Comparison of ENCODE assay signal across 8 cellular contexts in the genomic region with DNA sequence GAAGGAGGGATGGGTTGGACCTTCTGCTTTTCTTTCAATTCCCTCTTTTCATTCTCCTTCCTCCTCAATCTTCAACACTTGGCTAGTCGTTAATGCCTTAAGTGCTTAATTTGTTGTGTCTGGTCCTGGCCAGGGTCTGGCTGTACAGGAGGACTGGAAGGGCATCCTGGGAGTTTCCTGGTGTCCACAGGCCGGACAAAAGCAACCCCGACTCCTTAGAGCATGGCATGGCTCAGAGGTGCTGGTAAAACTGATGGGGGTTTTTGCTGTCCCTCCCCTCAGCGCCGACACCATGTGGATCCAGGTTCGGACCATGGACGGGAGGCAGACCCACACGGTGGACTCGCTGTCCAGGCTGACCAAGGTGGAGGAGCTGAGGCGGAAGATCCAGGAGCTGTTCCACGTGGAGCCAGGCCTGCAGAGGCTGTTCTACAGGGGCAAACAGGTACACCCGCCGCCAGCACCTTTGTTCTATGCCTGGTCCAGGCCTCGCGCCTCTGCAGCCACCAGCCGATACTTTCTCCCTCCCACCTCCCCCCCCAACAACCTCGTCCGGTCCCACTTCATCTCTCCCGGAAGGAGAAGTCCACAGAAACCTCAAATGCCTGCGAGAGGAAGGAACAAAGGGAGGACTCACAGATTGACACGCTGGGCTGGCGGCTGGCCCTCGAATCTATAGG. TPM values are rescaled to one million over a fixed set of nuclear protein-coding genes. Genes with fewer than 3 reads are reported as not detected.
DNase-seq lines count a peak whose midpoint lies in the region; ATAC-seq, FAIRE-seq and TF ChIP-seq lines count a peak whose summit lies in the region.

No MANE protein-coding gene starts in this region.

- H3K9ac ChIP-seq in GM12878 (ENCODE audit: control insufficient read depth, insufficient read depth, low read length), result peak overlapping the region; percentile 89

- TF ChIP-seq EP300 in GM12878 (IDR thresholded peaks at IDR 0.05; ENCODE audit: borderline replicate concordance in 1 of 2, control insufficient read depth in 1 of 2, low read depth in 2 of 2, low read length in 2 of 2), result no peak

- intact Hi-C loops in GM12878 (cut with micrococcal nuclease; ENCODE audit: unreplicated experiment) (loop anchor here (1.0 to 5.0 kb wide), 4 partner anchors 38 to 188 kb away; partner anchors contain the start of genes DPP9 and KDM4B), left lung (cut with DNase I) (loop anchor here in 1 of 2 donors (2.0 kb wide), 1 partner anchor 46 kb away; no protein-coding TSS in a partner anchor)

- H3K27me3 ChIP-seq in GM12878 (replicated peaks in 1 of 2; ENCODE audit: control insufficient read depth in 2 of 2, insufficient read depth in 2 of 2, low read length in 1 of 2) (no peaks in the 10 kb centered on the region), left lung (peaks cover 0 to 15% of the 10 kb centered on the region in 2 donors)

- no peak for TF ChIP-seq CTCF in GM12878 (IDR thresholded peaks at IDR 0.05 in 2 of 3, conservative IDR thresholded peaks at IDR 0.05 in 1 of 3; ENCODE audit: control insufficient read depth in 2 of 3, extremely low read depth in 1 of 3, insufficient read depth in 1 of 3, low read depth in 3 of 3, low read length in 3 of 3)
- TF ChIP-seq CTCF in left lung (IDR thresholded peaks at IDR 0.05), result no peak

- peak; percentile 51 for DNase-seq in stimulated activated CD4-positive, alpha-beta T cell treated with anti-CD3 and anti-CD28 coated beads, Interleukin-15, amount 100 ng/mL, for 24 hours
- DNase-seq in stimulated activated CD4-positive, alpha-beta T cell treated with anti-CD3 and anti-CD28 coated beads, Interleukin-2, amount 100 ng/mL, for 48 hours, result no peak
- DNase-seq in NOMO-1 treated with DMSO at 0.1 percent for 48 hours (lab: John Stamatoyannopoulos, UW; ENCODE audit: unreplicated experiment) (peak; percentile 35), GM12878 (ENCODE audit: low read depth, low spot score) (no peak), left lung (peak in 1 of 2 donors; percentile 41), NCI-H1092 treated with DMSO at 0.1 percent for 48 hours (lab: John Stamatoyannopoulos, UW) (no peak)

- SMC1A ChIA-PET in GM12878 (lab: Charles Lee; ENCODE audit: uncharacterized antibody, unreplicated experiment), result interaction anchor here (0.9 to 4.0 kb wide), 9 partner anchors 38 to 101 kb away, joined by 3 to 94 read pairs (median 17); partner anchors contain the start of gene PLIN3

- H3K79me2 ChIP-seq in GM12878 (ENCODE audit: control insufficient read depth, insufficient read depth, low read length), result peaks cover 55% of the 10 kb centered on the region

- TF ChIP-seq RAD21 in GM12878 (IDR thresholded peaks at IDR 0.05; ENCODE audit: insufficient read depth, low read depth, low read length), result no peak

- H3K27ac ChIP-seq in GM12878 (ENCODE audit: control insufficient read depth, insufficient read depth) (peak overlapping the region; percentile 78), left lung (peak overlapping the region; percentile 60 to 65), temporal lobe (ENCODE audit: low read depth, low read length) (peak overlapping the region; percentile 73)

- FAIRE-seq in GM12878 (lab: Jason Lieb, UNC), result no peak

- 1% methylated on average over 23 of the region's 23 CpGs for WGBS in GM12878 (ENCODE audit: insufficient coverage, insufficient replicate concordance, low lambda C conversion rate, missing lambda C conversion rate)

- H3K4me3 ChIP-seq in GM12878 (peak overlapping the region; percentile 99), left lung (peak overlapping the region; percentile 50 to 63)

- H3K4me2 ChIP-seq in GM12878 (ENCODE audit: control insufficient read depth, insufficient read depth), result peak overlapping the region; percentile 100

- RAD21 ChIA-PET in GM12878 (lab: Charles Lee; ENCODE audit: unreplicated experiment), result interaction anchor here (1.1 to 5.4 kb wide), 13 partner anchors 41 to 121 kb away, joined by 3 to 176 read pairs (median 7); partner anchors contain the start of genes FEM1A, PLIN3 and TICAM1

- CTCF ChIA-PET in GM12878 (lab: Yijun Ruan, JAX), result interaction anchor here (0.6 to 4.8 kb wide), 23 partner anchors 8 to 1383 kb away, joined by 3 to 310 read pairs (median 6); partner anchors contain the start of genes ARRDC5, FEM1A, KDM4B and PLIN3

- no TSS peak for BruUV-seq in GM12878 (replicated peaks; lab: Mats Ljungman, UMichigan)

- peak; percentile 34; the same call in 1 of the 2 replicates for TF ChIP-seq POLR2A in GM12878 (IDR thresholded peaks at IDR 0.05; ENCODE audit: low read depth, low read length)

- H3K9me3 ChIP-seq in GM12878 (replicated peaks; ENCODE audit: control insufficient read depth, insufficient read depth, low read length) (no peaks in the 10 kb centered on the region), left lung (no peaks in the 10 kb centered on the region)

- ATAC-seq in GM12878 (peak; percentile 20), left lung (peak; percentile 2), GM21367 (IDR thresholded peaks at IDR 0.05; ENCODE audit: unreplicated experiment) (no peak)

- peaks cover 33% of the 10 kb centered on the region for H3K4me1 ChIP-seq in GM12878 (ENCODE audit: control insufficient read depth, insufficient read depth, low read length)
- H3K4me1 ChIP-seq in left lung, result peaks cover 12 to 62% of the 10 kb centered on the region in 2 donors

- H4K20me1 ChIP-seq in GM12878 (ENCODE audit: control insufficient read depth, insufficient read depth), result no peaks in the 10 kb centered on the region

- H3K36me3 ChIP-seq in GM12878 (ENCODE audit: control insufficient read depth in 2 of 2, insufficient read depth in 2 of 2, low read length in 1 of 2) (peaks cover 3 to 13% of the 10 kb centered on the region in 2 experiments), left lung (no peaks in the 10 kb centered on the region)

- H2AFZ ChIP-seq in GM12878 (ENCODE audit: control insufficient read depth, low read depth, low read length), result peak overlapping the region; percentile 76

- in situ Hi-C loops in GM12878 (cut with MboI), result loop anchor here (5.0 kb wide), 2 partner anchors 38 to 103 kb away; no protein-coding TSS in a partner anchor

- POLR2A ChIA-PET in GM12878 (lab: Charles Lee), result interaction anchor here (1.1 to 2.4 kb wide), 4 partner anchors 40 to 101 kb away, joined by 3 to 13 read pairs (median 10); partner anchors contain the start of genes KDM4B and PLIN3

RNA-seq across cellular contexts. Expression of gene UHRF1, which starts 1.4 kb away (rescaled TPM):
- total RNA-seq in GM12878 (2013; cell fraction: nucleolus; rRNA removed), result 14.6 and 18.7 TPM in 2 replicates
- total RNA-seq in GM12878 (2014; rRNA removed), result 57.5 and 67.1 TPM in 2 replicates
- total RNA-seq in GM12878 (2014; rRNA removed; fragmentation: Illumina TruSeq; extraction: Trizol), result 23.1 and 28.3 TPM in 2 replicates
- total RNA-seq in GM12878 (2021), result 98.4 and 109 TPM in 2 replicates
- polyA plus RNA-seq in GM12878 (2011; ENCODE audit: low read depth), result 11.1 TPM
- 7.0 and 20.0 TPM in 2 replicates for polyA plus RNA-seq in GM12878 (2011; rRNA removed)
- polyA plus RNA-seq in GM12878 (2011; cell fraction: cytosol; rRNA removed), result 13.1 and 18.3 TPM in 2 replicates
- 34.5 and 78.8 TPM in 2 replicates for polyA plus RNA-seq in GM12878 (2011; cell fraction: nucleus; rRNA removed)
- polyA plus RNA-seq in GM12878 (2012), result 18.2 and 22.6 TPM in 2 replicates
- polyA plus RNA-seq in GM12878 (2014; fragmentation: Illumina TruSeq; extraction: Trizol), result 22.7 and 30.8 TPM in 2 replicates
- polyA plus RNA-seq in GM12878 (2014; fragmentation: Nextera tagmentation; extraction: Ambion mirVana), result 10 to 100 TPM; 13.0 to 17.8 TPM
- 44.6 and 58.8 TPM in 2 replicates for polyA plus RNA-seq in GM12878 (2014; rRNA removed)
- 100 to 1,000 TPM; 103 TPM for polyA plus RNA-seq in GM12878 (2016; fragmentation: Nextera tagmentation; extraction: Ambion mirVana)
- polyA minus RNA-seq in GM12878 (2011; rRNA and poly(A)+ RNA removed), result 18.7 and 20.1 TPM in 2 replicates
- 14.0 and 15.2 TPM in 2 replicates for polyA minus RNA-seq in GM12878 (2011; cell fraction: cytosol; rRNA and poly(A)+ RNA removed)
- 10.2 and 23.8 TPM in 2 replicates for polyA minus RNA-seq in GM12878 (2011; cell fraction: nucleus; rRNA and poly(A)+ RNA removed)
- total RNA-seq in left lung, result 10 to 100 TPM; 14.2 to 20.5 TPM
- 4.7 TPM for total RNA-seq in temporal lobe

RNA-seq across cellular contexts. Expression of gene ARRDC5, which starts 8.0 kb away (rescaled TPM):
- total RNA-seq in GM12878 (2013; cell fraction: nucleolus; rRNA removed), result 0.69 and 0.94 TPM in 2 replicates
- total RNA-seq in GM12878 (2014; rRNA removed), result 0.05 TPM in 1 of 2 replicates, not detected in the other
- total RNA-seq in GM12878 (2014; rRNA removed; fragmentation: Illumina TruSeq; extraction: Trizol), result 0.18 and 0.31 TPM in 2 replicates
- 0.38 TPM in 1 of 2 replicates, not detected in the other for total RNA-seq in GM12878 (2021)
- polyA plus RNA-seq in GM12878 (2011; ENCODE audit: low read depth), result not detected
- 0.04 TPM in 1 of 2 replicates, not detected in the other for polyA plus RNA-seq in GM12878 (2011; rRNA removed)
- not detected in 2 replicates for polyA plus RNA-seq in GM12878 (2011; cell fraction: cytosol; rRNA removed)
- 0.15 and 0.23 TPM in 2 replicates for polyA plus RNA-seq in GM12878 (2011; cell fraction: nucleus; rRNA removed)
- 0.17 and 0.27 TPM in 2 replicates for polyA plus RNA-seq in GM12878 (2012)
- polyA plus RNA-seq in GM12878 (2014; fragmentation: Illumina TruSeq; extraction: Trizol), result 0.03 TPM in 1 of 2 replicates, not detected in the other
- under 1 TPM; 0.15 to 0.21 TPM for polyA plus RNA-seq in GM12878 (2014; fragmentation: Nextera tagmentation; extraction: Ambion mirVana)
- 0.16 TPM in 1 of 2 replicates, not detected in the other for polyA plus RNA-seq in GM12878 (2014; rRNA removed)
- under 1 TPM; 0.09 to 0.10 TPM for polyA plus RNA-seq in GM12878 (2016; fragmentation: Nextera tagmentation; extraction: Ambion mirVana)
- 0.44 TPM in 1 of 2 replicates, not detected in the other for polyA minus RNA-seq in GM12878 (2011; rRNA and poly(A)+ RNA removed)
- polyA minus RNA-seq in GM12878 (2011; cell fraction: cytosol; rRNA and poly(A)+ RNA removed), result not detected in 2 replicates
- not detected in 2 replicates for polyA minus RNA-seq in GM12878 (2011; cell fraction: nucleus; rRNA and poly(A)+ RNA removed)
- under 1 TPM; 0.35 to 0.81 TPM for total RNA-seq in left lung
- total RNA-seq in temporal lobe, result not detected

RNA-seq across cellular contexts. Expression of gene PLIN3, which starts 43.3 kb away (rescaled TPM):
- 35.0 and 37.9 TPM in 2 replicates for total RNA-seq in GM12878 (2013; cell fraction: nucleolus; rRNA removed)
- total RNA-seq in GM12878 (2014; rRNA removed), result 61.9 and 69.9 TPM in 2 replicates
- total RNA-seq in GM12878 (2014; rRNA removed; fragmentation: Illumina TruSeq; extraction: Trizol), result 33.7 and 35.4 TPM in 2 replicates
- total RNA-seq in GM12878 (2021), result 69.6 and 73.6 TPM in 2 replicates
- polyA plus RNA-seq in GM12878 (2011; ENCODE audit: low read depth), result 23.2 TPM
- 44.8 and 71.4 TPM in 2 replicates for polyA plus RNA-seq in GM12878 (2011; rRNA removed)
- 105 and 137 TPM in 2 replicates for polyA plus RNA-seq in GM12878 (2011; cell fraction: cytosol; rRNA removed)
- polyA plus RNA-seq in GM12878 (2011; cell fraction: nucleus; rRNA removed), result 38.9 and 47.7 TPM in 2 replicates
- 73.5 and 75.8 TPM in 2 replicates for polyA plus RNA-seq in GM12878 (2012)
- 17.4 and 27.2 TPM in 2 replicates for polyA plus RNA-seq in GM12878 (2014; fragmentation: Illumina TruSeq; extraction: Trizol)
- 10 to 100 TPM in 1 of 2 experiments, 1 to 10 TPM in 1; 7.7 to 19.0 TPM for polyA plus RNA-seq in GM12878 (2014; fragmentation: Nextera tagmentation; extraction: Ambion mirVana)
- polyA plus RNA-seq in GM12878 (2014; rRNA removed), result 67.0 and 77.5 TPM in 2 replicates
- polyA plus RNA-seq in GM12878 (2016; fragmentation: Nextera tagmentation; extraction: Ambion mirVana), result 10 to 100 TPM; 66.7 to 68.2 TPM
- polyA minus RNA-seq in GM12878 (2011; rRNA and poly(A)+ RNA removed), result 52.7 and 125 TPM in 2 replicates
- 55.9 and 62.5 TPM in 2 replicates for polyA minus RNA-seq in GM12878 (2011; cell fraction: cytosol; rRNA and poly(A)+ RNA removed)
- 34.0 and 44.7 TPM in 2 replicates for polyA minus RNA-seq in GM12878 (2011; cell fraction: nucleus; rRNA and poly(A)+ RNA removed)
- 10 to 100 TPM; 51.4 to 71.7 TPM for total RNA-seq in left lung
- 7.9 TPM for total RNA-seq in temporal lobe

RNA-seq across cellular contexts. Expression of gene KDM4B, which starts 58.2 kb away (rescaled TPM):
- total RNA-seq in GM12878 (2013; cell fraction: nucleolus; rRNA removed), result 152 and 157 TPM in 2 replicates
- total RNA-seq in GM12878 (2014; rRNA removed) (25.6 and 26.5 TPM in 2 replicates), GM12878 (2014; rRNA removed; fragmentation: Illumina TruSeq; extraction: Trizol) (11.3 and 12.3 TPM in 2 replicates), GM12878 (2021) (49.6 and 50.2 TPM in 2 replicates), left lung (10 to 100 TPM; 35.5 to 42.1 TPM), temporal lobe (30.5 TPM)
- polyA plus RNA-seq in GM12878 (2011; ENCODE audit: low read depth), result 11.6 TPM
- polyA plus RNA-seq in GM12878 (2011; rRNA removed) (8.0 and 16.0 TPM in 2 replicates), GM12878 (2014; fragmentation: Illumina TruSeq; extraction: Trizol) (3.1 and 7.6 TPM in 2 replicates), GM12878 (2014; fragmentation: Nextera tagmentation; extraction: Ambion mirVana) (1 to 10 TPM in 1 of 2 experiments, under 1 TPM in 1; 0.47 to 1.8 TPM), GM12878 (2014; rRNA removed) (32.2 and 33.7 TPM in 2 replicates), GM12878 (2016; fragmentation: Nextera tagmentation; extraction: Ambion mirVana) (10 to 100 TPM; 16.4 to 19.1 TPM)
- polyA plus RNA-seq in GM12878 (2011; cell fraction: cytosol; rRNA removed), result 17.7 and 21.6 TPM in 2 replicates
- 69.2 and 77.9 TPM in 2 replicates for polyA plus RNA-seq in GM12878 (2011; cell fraction: nucleus; rRNA removed)
- 41.0 and 42.8 TPM in 2 replicates for polyA plus RNA-seq in GM12878 (2012)
- polyA minus RNA-seq in GM12878 (2011; rRNA and poly(A)+ RNA removed), result 28.3 and 50.6 TPM in 2 replicates
- polyA minus RNA-seq in GM12878 (2011; cell fraction: cytosol; rRNA and poly(A)+ RNA removed), result 23.2 and 24.5 TPM in 2 replicates
- 47.8 and 58.7 TPM in 2 replicates for polyA minus RNA-seq in GM12878 (2011; cell fraction: nucleus; rRNA and poly(A)+ RNA removed)

Comparison
In these comparisons a context has a peak if more than half of its experiments do, and no peak if none do; other contexts are left out.
1. DNase-seq: peak in stimulated activated CD4-positive, alpha-beta T cell treated with anti-CD3 and anti-CD28 coated beads, Interleukin-15, amount 100 ng/mL, for 24 hours (single experiment) and NOMO-1 treated with DMSO at 0.1 percent for 48 hours (single experiment); none in stimulated activated CD4-positive, alpha-beta T cell treated with anti-CD3 and anti-CD28 coated beads, Interleukin-2, amount 100 ng/mL, for 48 hours (0 of 2), GM12878 (single experiment) and NCI-H1092 treated with DMSO at 0.1 percent for 48 hours (single experiment).
2. Peak in every context shown above with its lines, with median percentiles within 50 percentile points of each other: H3K27ac ChIP-seq.